Comparison of ENCODE assay signal across 8 cellular contexts in genomic region chr12:50111417-50111692, GRCh38. TPM values are rescaled to one million over a fixed set of nuclear protein-coding genes. Genes with fewer than 3 reads are reported as not detected.
DNase-seq lines count a peak whose midpoint lies in the region; ATAC-seq, FAIRE-seq and TF ChIP-seq lines count a peak whose summit lies in the region.

No MANE protein-coding gene starts in this region.

- H3K27me3 Mint-ChIP-seq in IgD-negative memory B cell (no peaks in the 10 kb centered on the region), neural crest cell (ENCODE audit: low read depth) (no peaks in the 10 kb centered on the region)
- H3K27me3 Mint-ChIP-seq in effector memory CD8-positive, alpha-beta T cell: no peaks in the 10 kb centered on the region

- peak; percentile 4 for ATAC-seq in GM18907 (IDR thresholded peaks at IDR 0.05; ENCODE audit: unreplicated experiment)
- ATAC-seq in effector memory CD8-positive, alpha-beta T cell (replicated peaks): no peak

- H3K4me3 Mint-ChIP-seq in IgD-negative memory B cell (peak overlapping the region; percentile 93 to 99 (median 98)), neural crest cell (peak overlapping the region; percentile 97)
- H3K4me3 Mint-ChIP-seq in effector memory CD8-positive, alpha-beta T cell: peak overlapping the region; percentile 94 to 99

- DNase-seq in effector memory CD8-positive, alpha-beta T cell: no peak
- DNase-seq in neural crest cell (ENCODE audit: low read depth, low spot score) (no peak), AG20443 (ENCODE audit: low spot score) (no peak), GM19238 (ENCODE audit: insufficient read length, low spot score) (no peak), GM19239 (ENCODE audit: insufficient read length, low spot score) (no peak), NOMO-1 treated with dmso at 0.1 percent for 144 hours (lab: John Stamatoyannopoulos, UW; ENCODE audit: unreplicated experiment) (no peak)

- H3K9me3 Mint-ChIP-seq in IgD-negative memory B cell: no peaks in the 10 kb centered on the region
- no peaks in the 10 kb centered on the region for H3K9me3 Mint-ChIP-seq in effector memory CD8-positive, alpha-beta T cell
- no peaks in the 10 kb centered on the region for H3K9me3 Mint-ChIP-seq in neural crest cell

- H3K4me1 Mint-ChIP-seq in IgD-negative memory B cell: peaks cover 22 to 34% (median 26%) of the 10 kb centered on the region in 3 donors
- H3K4me1 Mint-ChIP-seq in effector memory CD8-positive, alpha-beta T cell (ENCODE audit: low read depth in 2 of 2): peaks cover 24 to 29% of the 10 kb centered on the region in 2 donors
- peaks cover 30% of the 10 kb centered on the region for H3K4me1 Mint-ChIP-seq in neural crest cell

- H3K36me3 Mint-ChIP-seq in IgD-negative memory B cell: no peaks in the 10 kb centered on the region
- peaks cover 36% of the 10 kb centered on the region for H3K36me3 Mint-ChIP-seq in effector memory CD8-positive, alpha-beta T cell (ENCODE audit: insufficient read depth)
- H3K36me3 Mint-ChIP-seq in neural crest cell (ENCODE audit: low read depth): no peaks in the 10 kb centered on the region

- no peak for TF ChIP-seq CTCF in neural crest cell (conservative IDR thresholded peaks at IDR 0.05)

- no peak for FAIRE-seq in GM19239 (lab: Jason Lieb, UNC)

- H3K27ac Mint-ChIP-seq in IgD-negative memory B cell: peak overlapping the region; percentile 91 to 99 (median 98)
- H3K27ac Mint-ChIP-seq in effector memory CD8-positive, alpha-beta T cell: peak overlapping the region; percentile 96 to 98
- peak overlapping the region; percentile 94 for H3K27ac Mint-ChIP-seq in neural crest cell (ENCODE audit: unreplicated experiment)

RNA-seq across cellular contexts. Expression of gene COX14, which starts 0.7 kb away (rescaled TPM):
- polyA plus RNA-seq in IgD-negative memory B cell: 224 TPM
- total RNA-seq in neural crest cell: 22.4 and 23.3 TPM in 2 replicates

RNA-seq across cellular contexts. Expression of gene GPD1, which starts 7.5 kb away (rescaled TPM):
- not detected for polyA plus RNA-seq in IgD-negative memory B cell
- 0.16 and 0.49 TPM in 2 replicates for total RNA-seq in neural crest cell

RNA-seq across cellular contexts. Expression of gene SMARCD1, which starts 26.2 kb away (rescaled TPM):
- polyA plus RNA-seq in IgD-negative memory B cell: 27.9 TPM
- total RNA-seq in neural crest cell: 187 TPM in 2 replicates

RNA-seq across cellular contexts. Expression of gene ASIC1, which starts 54.0 kb away (rescaled TPM):
- not detected for polyA plus RNA-seq in IgD-negative memory B cell
- total RNA-seq in neural crest cell: 22.7 and 25.0 TPM in 2 replicates

RNA-seq across cellular contexts. Expression of gene CERS5, which starts 55.8 kb away (rescaled TPM):
- polyA plus RNA-seq in IgD-negative memory B cell: 30.7 TPM
- total RNA-seq in neural crest cell: 61.7 and 63.4 TPM in 2 replicates
